32 cellular contexts compared by ENCODE assay signal in genomic region chr1:42418516-42418915, GRCh38. TPM values are rescaled to one million over a fixed set of nuclear protein-coding genes. Genes with fewer than 3 reads are reported as not detected.
"Had no signal": no experiment of that assay in that cellular context is flagged by ENCODE, and none has a peak within 500 bp of the region (broad histone marks: within the 10 kb centered on the region; RNA-seq: fewer than 3 reads in every experiment).

No MANE protein-coding gene starts in this region.

- H3K4me1 ChIP-seq: foreskin keratinocyte had no signal

- H3K4me3 Mint-ChIP-seq: activated CD4-positive, alpha-beta memory T cell treated with anti-CD3 and anti-CD28 coated beads, Interleukin-2, amount 10 ng/mL, durations not matched to agents 7 days and 5 days; activated CD4-positive, alpha-beta T cell treated with anti-CD3 and anti-CD28 coated beads, Interleukin-2, amount 10 ng/mL, durations not matched to agents 24 days and 14 days; activated T-cell treated with anti-CD3 and anti-CD28 coated beads, Interleukin-2, amount 50 U/mL, for 24 hours; activated T-helper 17 cell treated with anti-CD3 and anti-CD28 coated beads, Interleukin-2, amount 50 U/mL, for 72 hours; central memory CD8-positive, alpha-beta T cell; dendritic cell treated with granulocyte-macrophage colony-stimulating factor and Interleukin-4, amounts not matched to agents 40 ng/mL and 50 ng/mL, for 4 days; mesothelial cell of epicardium; naive thymus-derived CD4-positive, alpha-beta T cell; neural crest cell; T-helper 1 cell treated with Interleukin-12 subunit alpha and Interleukin-12 subunit beta and Interleukin-4 antibody, amounts not matched to agents 30 μg/mL and 1 μg/mL, for 36 hours had no signal

- H3K4me1 Mint-ChIP-seq: activated CD4-positive, alpha-beta memory T cell treated with anti-CD3 and anti-CD28 coated beads, Interleukin-2, amount 10 ng/mL, durations not matched to agents 7 days and 5 days; activated CD4-positive, alpha-beta T cell treated with anti-CD3 and anti-CD28 coated beads, Interleukin-2, amount 10 ng/mL, durations not matched to agents 24 days and 14 days; activated T-helper 17 cell treated with anti-CD3 and anti-CD28 coated beads, Interleukin-2, amount 50 U/mL, for 72 hours; central memory CD8-positive, alpha-beta T cell; naive thymus-derived CD4-positive, alpha-beta T cell had no signal

- H3K27me3 ChIP-seq: breast epithelium, esophagus muscularis mucosa, heart left ventricle, transverse colon had no signal

- H3K27me3 Mint-ChIP-seq: activated CD4-positive, alpha-beta memory T cell treated with anti-CD3 and anti-CD28 coated beads, Interleukin-2, amount 10 ng/mL, durations not matched to agents 7 days and 5 days had no signal

- H3K27ac Mint-ChIP-seq: activated CD4-positive, alpha-beta memory T cell treated with anti-CD3 and anti-CD28 coated beads, Interleukin-2, amount 10 ng/mL, durations not matched to agents 7 days and 5 days; activated CD4-positive, alpha-beta T cell treated with anti-CD3 and anti-CD28 coated beads, Interleukin-2, amount 10 ng/mL, durations not matched to agents 24 days and 14 days; activated T-cell treated with anti-CD3 and anti-CD28 coated beads, Interleukin-2, amount 50 U/mL, for 24 hours; activated T-helper 17 cell treated with anti-CD3 and anti-CD28 coated beads, Interleukin-2, amount 50 U/mL, for 72 hours; dendritic cell treated with granulocyte-macrophage colony-stimulating factor and Interleukin-4, amounts not matched to agents 40 ng/mL and 50 ng/mL, for 4 days; mesothelial cell of epicardium; naive thymus-derived CD4-positive, alpha-beta T cell; T-helper 1 cell treated with Interleukin-12 subunit alpha and Interleukin-12 subunit beta and Interleukin-4 antibody, amounts not matched to agents 30 μg/mL and 1 μg/mL, for 36 hours had no signal

- H3K4me3 ChIP-seq: breast epithelium, esophagus muscularis mucosa, heart left ventricle, transverse colon had no signal

- H3K36me3 ChIP-seq: breast epithelium, esophagus muscularis mucosa, heart left ventricle, transverse colon had no signal

- DNase-seq: activated CD4-positive, alpha-beta memory T cell treated with anti-CD3 and anti-CD28 coated beads, Interleukin-2, amount 10 ng/mL, durations not matched to agents 7 days and 5 days; activated CD4-positive, alpha-beta T cell treated with anti-CD3 and anti-CD28 coated beads, Interleukin-2, amount 10 ng/mL, durations not matched to agents 24 days and 14 days; activated CD8-positive, alpha-beta memory T cell treated with anti-CD3 and anti-CD28 coated beads, Interleukin-2, amount 50 U/mL, for 48 hours; activated gamma-delta T cell treated with Interleukin-2 at 50 U/mL for 16 hours; activated naive CD4-positive, alpha-beta T cell treated with anti-CD3 and anti-CD28 coated beads, Interleukin-2, amount 50 U/mL, for 16 hours; activated T-cell treated with anti-CD3 and anti-CD28 coated beads, Interleukin-2, amount 50 U/mL, for 24 hours; amniotic stem cell; effector CD4-positive, alpha-beta T cell; foreskin keratinocyte; heart left ventricle; hypothalamus; left cardiac atrium; mammary epithelial cell; naive thymus-derived CD4-positive, alpha-beta T cell; occipital lobe; right cardiac atrium; stimulated activated CD4-positive, alpha-beta T cell treated with anti-CD3 and anti-CD28 coated beads, Interleukin-15, amount 100 ng/mL, for 24 hours; stimulated activated CD4-positive, alpha-beta T cell treated with anti-CD3 and anti-CD28 coated beads, Interleukin-2, amount 100 ng/mL, for 24 hours; stimulated activated naive CD4-positive, alpha-beta T cell; SW 1271; T-helper 9 cell; transverse colon had no signal

- H3K27ac ChIP-seq: foreskin keratinocyte, VCaP had no signal

- H3K36me3 Mint-ChIP-seq: mesothelial cell of epicardium; naive thymus-derived CD4-positive, alpha-beta T cell had no signal

- H3K9me3 Mint-ChIP-seq: activated CD4-positive, alpha-beta memory T cell treated with anti-CD3 and anti-CD28 coated beads, Interleukin-2, amount 10 ng/mL, durations not matched to agents 7 days and 5 days; activated CD4-positive, alpha-beta T cell treated with anti-CD3 and anti-CD28 coated beads, Interleukin-2, amount 10 ng/mL, durations not matched to agents 24 days and 14 days; activated T-cell treated with anti-CD3 and anti-CD28 coated beads, Interleukin-2, amount 50 U/mL, for 24 hours; activated T-helper 17 cell treated with anti-CD3 and anti-CD28 coated beads, Interleukin-2, amount 50 U/mL, for 72 hours; central memory CD8-positive, alpha-beta T cell; dendritic cell treated with granulocyte-macrophage colony-stimulating factor and Interleukin-4, amounts not matched to agents 40 ng/mL and 50 ng/mL, for 4 days; mesothelial cell of epicardium; naive thymus-derived CD4-positive, alpha-beta T cell; neural crest cell; T-helper 1 cell treated with Interleukin-12 subunit alpha and Interleukin-12 subunit beta and Interleukin-4 antibody, amounts not matched to agents 30 μg/mL and 1 μg/mL, for 36 hours had no signal

RNA-seq across cellular contexts. Expression of gene RIMKLA, which starts 37.9 kb away (rescaled TPM):
- polyA plus RNA-seq: foreskin keratinocyte; keratinocyte; naive thymus-derived CD4-positive, alpha-beta T cell had no signal
